ENCODE assay signal across 10 cellular contexts in genomic region chr12:54028324-54029201, GRCh38. TPM values are rescaled to one million over a fixed set of nuclear protein-coding genes. Genes with fewer than 3 reads are reported as not detected.
DNase-seq lines count a peak whose midpoint lies in the region; ATAC-seq and TF ChIP-seq lines count a peak whose summit lies in the region.
"Had no signal": no experiment of that assay in that cellular context is flagged by ENCODE, and none has a peak within 500 bp of the region (broad histone marks: within the 10 kb centered on the region; RNA-seq: fewer than 3 reads in every experiment).

Gene HOXC6 (plus strand): TSS chr12:54028440. CDS start chr12:54028522, 82 bp downstream.

- no peak for TF ChIP-seq CTCF in left lung (IDR thresholded peaks at IDR 0.05)

- DNase-seq in NCI-H2171 (lab: John Stamatoyannopoulos, UW): peak; percentile 11
- DNase-seq in posterior vena cava (ENCODE audit: low spot score): peak; percentile 80
- no peak for DNase-seq in left lung
- no peak for DNase-seq in activated effector memory CD4-positive, alpha-beta T cell treated with Interleukin-2 at 50 U/mL for 16 hours
- DNase-seq in epidermal melanocyte (ENCODE audit: insufficient read length, low spot score): no peak
- DNase-seq: activated T-cell treated with anti-CD3 and anti-CD28 coated beads, Interleukin-2, amount 50 U/mL, for 4 hours; NK-92 treated with Interleukin-12 subunit alpha and Interleukin-12 subunit beta, amount 100 ng/mL, for 24 hours had no signal

- ATAC-seq in GM18511 (IDR thresholded peaks at IDR 0.05; ENCODE audit: unreplicated experiment) (no peak), left lung (no peak)
- ATAC-seq: activated T-cell treated with anti-CD3 and anti-CD28 coated beads, Interleukin-2, amount 50 U/mL, for 4 hours had no signal

- no peaks in the 10 kb centered on the region for H3K36me3 ChIP-seq in ES-I3 (ENCODE audit: insufficient read depth, low read length)
- H3K36me3 ChIP-seq in duodenal mucosa (ENCODE audit: control insufficient read depth in 1 of 2, insufficient read depth in 2 of 2, low read length in 2 of 2): no peaks in the 10 kb centered on the region
- H3K36me3 ChIP-seq in left lung: no peaks in the 10 kb centered on the region

- H3K27me3 ChIP-seq in duodenal mucosa (ENCODE audit: control insufficient read depth in 1 of 2, insufficient read depth in 2 of 2, low read length in 2 of 2): peaks cover 71 to 94% of the 10 kb centered on the region in 2 donors
- H3K27me3 ChIP-seq in left lung: peaks cover 92 to 100% of the 10 kb centered on the region in 2 donors

- peaks cover 4% of the 10 kb centered on the region; the same call in 1 of the 2 replicates for H3K4me1 ChIP-seq in ES-I3 (ENCODE audit: insufficient read depth, low read length)
- peaks cover 7 to 22% of the 10 kb centered on the region in 2 donors for H3K4me1 ChIP-seq in duodenal mucosa (ENCODE audit: control insufficient read depth in 1 of 2, insufficient read depth in 2 of 2, low read length in 2 of 2)
- peaks cover 0 to 9% of the 10 kb centered on the region in 2 donors for H3K4me1 ChIP-seq in left lung

- peak within 1 kb of the TSS; percentile 19 to 41 for H3K4me3 ChIP-seq in duodenal mucosa (ENCODE audit: low read depth in 1 of 2, low read length in 2 of 2)
- H3K4me3 ChIP-seq in left lung: peak within 1 kb of the TSS in 1 of 2 donors; percentile 0

- no peaks in the 10 kb centered on the region for H3K9me3 ChIP-seq in ES-I3 (ENCODE audit: control insufficient read depth, insufficient read depth, low read length)
- no peaks in the 10 kb centered on the region for H3K9me3 ChIP-seq in duodenal mucosa (ENCODE audit: control insufficient read depth in 1 of 2, low read length in 2 of 2)
- H3K9me3 ChIP-seq in left lung: no peaks in the 10 kb centered on the region

- H3K9ac ChIP-seq in ES-I3 (ENCODE audit: low read depth, low read length) (peak within 1 kb of the TSS; percentile 0; the same call in 1 of the 2 replicates), duodenal mucosa (ENCODE audit: low read depth in 1 of 2, low read length in 2 of 2) (no peak within 1 kb of the TSS)

- no peak within 1 kb of the TSS for H3K27ac ChIP-seq in duodenal mucosa (ENCODE audit: low read depth, low read length)
- H3K27ac ChIP-seq in left lung: no peak within 1 kb of the TSS

- intact Hi-C loops in posterior vena cava (cut with DNase I) (loop anchor here in 1 of 2 donors (5.0 kb wide), 1 partner anchor 36 kb away; no protein-coding TSS in a partner anchor), left lung (cut with DNase I) (no loop called here)

RNA-seq across cellular contexts. Expression of gene HOXC6, which starts in this region (rescaled TPM):
- total RNA-seq in posterior vena cava (10 to 100 TPM; 23.5 to 31.1 TPM), left lung (under 1 TPM; 0.93 to 0.97 TPM)
- total RNA-seq: activated T-cell treated with anti-CD3 and anti-CD28 coated beads, Interleukin-2, amount 50 U/mL, for 4 hours had no signal

Comparison
In these comparisons a context has a peak if more than half of its experiments do, and no peak if none do; other contexts are left out.
1. RNA of gene HOXC6 (total RNA-seq): 23.5 to 31.1 TPM in posterior vena cava; 0.93 to 0.97 TPM in left lung; every median in the first group is over 10 times any median in the second.
2. DNase-seq: peak in NCI-H2171 (single experiment) and posterior vena cava (single experiment); none in left lung (0 of 2), activated effector memory CD4-positive, alpha-beta T cell treated with Interleukin-2 at 50 U/mL for 16 hours (single experiment) and epidermal melanocyte (single experiment).